Comparison of ENCODE assay signal across 22 cellular contexts in the genomic region with DNA sequence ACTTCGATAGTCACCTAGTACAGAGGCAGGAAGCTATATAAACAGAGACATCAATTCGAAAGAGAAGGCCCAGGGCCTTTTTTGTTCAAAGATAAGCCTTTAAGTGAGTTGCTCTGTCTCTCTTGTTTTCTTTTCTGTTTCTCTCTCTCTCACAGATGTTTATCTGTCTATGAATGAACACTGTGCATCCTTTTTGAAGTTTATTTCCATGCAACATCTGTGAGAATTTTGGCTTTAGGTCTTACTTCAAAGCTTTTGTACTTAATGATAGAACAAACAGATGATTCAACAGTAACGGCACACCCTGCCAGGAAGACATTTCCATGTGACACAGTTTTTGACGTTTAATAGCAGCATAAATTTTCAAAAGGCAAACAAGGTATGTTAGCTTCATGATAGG.
"Had no signal": no experiment of that assay in that cellular context is flagged by ENCODE, and none has a peak within 500 bp of the region (broad histone marks: within the 10 kb centered on the region; RNA-seq: fewer than 3 reads in every experiment).

No MANE protein-coding gene starts in this region.

- H3K9me3 ChIP-seq: breast epithelium, colonic mucosa, esophagus muscularis mucosa, pancreas, upper lobe of left lung had no signal

- H3K27me3 ChIP-seq: breast epithelium, colonic mucosa, esophagus muscularis mucosa, pancreas, upper lobe of left lung had no signal

- DNase-seq: activated CD8-positive, alpha-beta memory T cell treated with anti-CD3 and anti-CD28 coated beads for 24 hours; activated CD8-positive, alpha-beta memory T cell treated with anti-CD3 and anti-CD28 coated beads, Interleukin-2, amount 50 U/mL, for 4 hours; activated naive CD4-positive, alpha-beta T cell treated with Interleukin-2 at 50 U/mL for 16 hours; activated naive CD8-positive, alpha-beta T cell treated with anti-CD3 and anti-CD28 coated beads for 36 hours; activated T-cell treated with anti-CD3 and anti-CD28 coated beads, Interleukin-2, amount 50 U/mL, for 48 hours; colonic mucosa; dorsolateral prefrontal cortex; effector memory CD8-positive, alpha-beta T cell; hippocampal formation; left ventricle myocardium superior; pancreas; right cardiac atrium; stimulated activated CD4-positive, alpha-beta T cell treated with anti-CD3 and anti-CD28 coated beads, Interleukin-12 subunit alpha, Interleukin-12 subunit beta, amount 100 ng/mL, for 4 hours; stimulated activated CD4-positive, alpha-beta T cell treated with anti-CD3 and anti-CD28 coated beads, Interleukin-4, amount 100 ng/mL, for 4 hours; stimulated activated naive CD8-positive, alpha-beta T cell treated with anti-CD3 and anti-CD28 coated beads, Interleukin-15, Interleukin-2, amounts not matched to agents 100 U/mL and 50 U/mL, for 24 hours; T-helper 9 cell; upper lobe of left lung had no signal

- FAIRE-seq: endothelial cell of umbilical vein, frontal cortex, pancreas had no signal

- H3K36me3 ChIP-seq: breast epithelium, colonic mucosa, esophagus muscularis mucosa, pancreas, upper lobe of left lung had no signal

- ATAC-seq: effector memory CD8-positive, alpha-beta T cell; left ventricle myocardium superior; pancreas; right cardiac atrium; stimulated activated naive CD8-positive, alpha-beta T cell treated with anti-CD3 and anti-CD28 coated beads, Interleukin-15, Interleukin-2, amounts not matched to agents 100 U/mL and 50 U/mL, for 24 hours; WTC11 had no signal

- H3K4me3 ChIP-seq: breast epithelium, colonic mucosa, dorsolateral prefrontal cortex, esophagus muscularis mucosa, pancreas, upper lobe of left lung had no signal

- H3K27ac ChIP-seq: breast epithelium, colonic mucosa, dorsolateral prefrontal cortex, esophagus muscularis mucosa, pancreas, upper lobe of left lung had no signal

- H3K4me1 ChIP-seq: breast epithelium, colonic mucosa, esophagus muscularis mucosa, pancreas, upper lobe of left lung had no signal
